Comparison of ENCODE assay signal across 20 cellular contexts in genomic region chr21:37986751-37987399, GRCh38.
DNase-seq lines count a peak whose midpoint lies in the region; ATAC-seq and TF ChIP-seq lines count a peak whose summit lies in the region.
"Had no signal": no experiment of that assay in that cellular context is flagged by ENCODE, and none has a peak within 500 bp of the region (broad histone marks: within the 10 kb centered on the region; RNA-seq: fewer than 3 reads in every experiment).

No MANE protein-coding gene starts in this region.

- DNase-seq in NCI-H146 treated with DMSO at 0.1 percent for 48 hours (lab: John Stamatoyannopoulos, UW; ENCODE audit: unreplicated experiment) (peak; percentile 49), NCI-H524 (lab: John Stamatoyannopoulos, UW) (peak; percentile 68 to 93), glutamatergic neuron (no peak), Kasumi-1 (lab: John Stamatoyannopoulos, UW) (no peak), OCI-M2 (lab: John Stamatoyannopoulos, UW; ENCODE audit: unreplicated experiment) (no peak), Karpas-422 (no peak)
- DNase-seq: activated CD4-positive, alpha-beta T cell treated with anti-CD3 and anti-CD28 coated beads, Interleukin-2, amount 50 U/mL, for 4 hours; activated T-cell treated with anti-CD3 and anti-CD28 coated beads, Interleukin-2, amount 50 U/mL, for 4 hours; effector CD4-positive, alpha-beta T cell; esophagus squamous epithelium; islet precursor cell; mesenchymal stem cell; stimulated activated naive CD4-positive, alpha-beta T cell treated with Interleukin-2 at 50 U/mL for 16 hours; transverse colon had no signal

- H3K27ac ChIP-seq in HEK293 (ENCODE audit: extremely low read depth, low read depth, low read length) (peak overlapping the region; percentile 47; the same call in 1 of the 2 replicates), Karpas-422 (ENCODE audit: low read length) (no peak overlapping the region)
- H3K27ac ChIP-seq: esophagus squamous epithelium, PC-9, transverse colon had no signal

- ATAC-seq in GM18498 (IDR thresholded peaks at IDR 0.05; ENCODE audit: unreplicated experiment), result no peak
- ATAC-seq: activated T-cell treated with anti-CD3 and anti-CD28 coated beads, Interleukin-2, amount 50 U/mL, for 4 hours; HepG2; SK-N-SH treated with all-trans-retinoic acid at 6 μM for 48 hours had no signal

- no peaks in the 10 kb centered on the region for H3K79me2 ChIP-seq in Karpas-422 (ENCODE audit: low read length)

- H3K9me2 ChIP-seq in Karpas-422 (replicated peaks; ENCODE audit: insufficient read depth, low read length), result no peaks in the 10 kb centered on the region

- H3K27ac Mint-ChIP-seq in glutamatergic neuron (ENCODE audit: unreplicated experiment), result peak overlapping the region; percentile 5
- H3K27ac Mint-ChIP-seq: nephron had no signal

- CTCF ChIA-PET in HEK293 (lab: Yijun Ruan, JAX), result interaction anchor here (0.5 to 1.2 kb wide), 4 partner anchors 63 to 518 kb away, joined by 3 to 4 read pairs (median 3); no protein-coding TSS in a partner anchor

- no peak for TF ChIP-seq CTCF in HEK293 (tag by site-specific recombination; IDR thresholded peaks at IDR 0.05)
- TF ChIP-seq CTCF in glutamatergic neuron (IDR thresholded peaks at IDR 0.05; ENCODE audit: partially characterized antibody, unreplicated experiment), result no peak

- no peaks in the 10 kb centered on the region for H3K27me3 ChIP-seq in Karpas-422 (ENCODE audit: low read length)
- H3K27me3 ChIP-seq: esophagus squamous epithelium had no signal

- H3K4me1 Mint-ChIP-seq in glutamatergic neuron (ENCODE audit: low read depth, unreplicated experiment), result peaks cover 13% of the 10 kb centered on the region

- peaks cover 2% of the 10 kb centered on the region for H3K27me3 Mint-ChIP-seq in glutamatergic neuron (ENCODE audit: unreplicated experiment)

- H3K36me3 Mint-ChIP-seq in glutamatergic neuron (ENCODE audit: unreplicated experiment), result no peaks in the 10 kb centered on the region

- H3K9ac ChIP-seq in Karpas-422 (ENCODE audit: low read length), result no peak overlapping the region

- H3K4me1 ChIP-seq in HEK293 (ENCODE audit: control insufficient read depth, insufficient read depth, low read length), result peaks cover 10% of the 10 kb centered on the region
- H3K4me1 ChIP-seq in Karpas-422 (ENCODE audit: low read length), result no peaks in the 10 kb centered on the region
- H3K4me1 ChIP-seq: esophagus squamous epithelium had no signal

- H3K4me3 ChIP-seq in HEK293 (ENCODE audit: low read depth, low read length), result no peak overlapping the region
- H3K4me3 ChIP-seq in Karpas-422 (ENCODE audit: low read length), result no peak overlapping the region
- H3K4me3 ChIP-seq: esophagus squamous epithelium, PC-9, transverse colon had no signal

- peaks cover 2% of the 10 kb centered on the region for H3K9me3 Mint-ChIP-seq in glutamatergic neuron (ENCODE audit: unreplicated experiment)
- H3K9me3 Mint-ChIP-seq: activated T-cell treated with anti-CD3 and anti-CD28 coated beads, Interleukin-2, amount 50 U/mL, for 4 hours; nephron had no signal

- H2AFZ ChIP-seq in Karpas-422 (ENCODE audit: low read length), result no peak overlapping the region
- H2AFZ ChIP-seq: PC-9 had no signal

- H3K36me3 ChIP-seq in HEK293 (ENCODE audit: control insufficient read depth in 2 of 2, insufficient read depth in 1 of 2, low read length in 2 of 2) (no peaks in the 10 kb centered on the region), Karpas-422 (ENCODE audit: insufficient read depth, low read length) (no peaks in the 10 kb centered on the region)
- H3K36me3 ChIP-seq: esophagus squamous epithelium, transverse colon had no signal

- H3K9me3 ChIP-seq in HEK293 (ENCODE audit: control insufficient read depth, insufficient read depth, low read depth, low read length), result no peaks in the 10 kb centered on the region
- H3K9me3 ChIP-seq in Karpas-422 (ENCODE audit: low read length), result no peaks in the 10 kb centered on the region
- H3K9me3 ChIP-seq: esophagus squamous epithelium, transverse colon had no signal

- POLR2A ChIA-PET in HEK293 (lab: Yijun Ruan, JAX), result no interaction called here

- H3K4me2 ChIP-seq in Karpas-422 (ENCODE audit: low read depth, low read length, poor library complexity, severe bottlenecking), result no peak overlapping the region
- H3K4me2 ChIP-seq: PC-9 had no signal

- H4K20me1 ChIP-seq in Karpas-422 (ENCODE audit: insufficient read depth, low read depth, low read length), result no peaks in the 10 kb centered on the region

- no peak overlapping the region for H3K4me3 Mint-ChIP-seq in glutamatergic neuron (ENCODE audit: unreplicated experiment)
- H3K4me3 Mint-ChIP-seq: activated T-cell treated with anti-CD3 and anti-CD28 coated beads, Interleukin-2, amount 50 U/mL, for 4 hours; nephron had no signal

TF ChIP-seq in HEK293, 187 proteins besides CTCF, POLR2A, EP300 and RAD21 (continues in another document):
- TF ChIP-seq, protein P1, sequence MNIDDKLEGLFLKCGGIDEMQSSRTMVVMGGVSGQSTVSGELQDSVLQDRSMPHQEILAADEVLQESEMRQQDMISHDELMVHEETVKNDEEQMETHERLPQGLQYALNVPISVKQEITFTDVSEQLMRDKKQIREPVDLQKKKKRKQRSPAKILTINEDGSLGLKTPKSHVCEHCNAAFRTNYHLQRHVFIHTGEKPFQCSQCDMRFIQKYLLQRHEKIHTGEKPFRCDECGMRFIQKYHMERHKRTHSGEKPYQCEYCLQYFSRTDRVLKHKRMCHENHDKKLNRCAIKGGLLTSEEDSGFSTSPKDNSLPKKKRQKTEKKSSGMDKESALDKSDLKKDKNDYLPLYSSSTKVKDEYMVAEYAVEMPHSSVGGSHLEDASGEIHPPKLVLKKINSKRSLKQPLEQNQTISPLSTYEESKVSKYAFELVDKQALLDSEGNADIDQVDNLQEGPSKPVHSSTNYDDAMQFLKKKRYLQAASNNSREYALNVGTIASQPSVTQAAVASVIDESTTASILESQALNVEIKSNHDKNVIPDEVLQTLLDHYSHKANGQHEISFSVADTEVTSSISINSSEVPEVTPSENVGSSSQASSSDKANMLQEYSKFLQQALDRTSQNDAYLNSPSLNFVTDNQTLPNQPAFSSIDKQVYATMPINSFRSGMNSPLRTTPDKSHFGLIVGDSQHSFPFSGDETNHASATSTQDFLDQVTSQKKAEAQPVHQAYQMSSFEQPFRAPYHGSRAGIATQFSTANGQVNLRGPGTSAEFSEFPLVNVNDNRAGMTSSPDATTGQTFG (tag by site-specific recombination; IDR thresholded peaks at IDR 0.05; ENCODE audit: borderline replicate concordance), result no peak
- TF ChIP-seq ZBTB49 (tag by site-specific recombination; IDR thresholded peaks at IDR 0.05; ENCODE audit: low read depth), result peak; percentile 64; the same call in 1 of the 2 replicates
- 0 out of 2 replicates have a peak, but pooled peaks have one; percentile 32 for TF ChIP-seq YY2 (tag by site-specific recombination; IDR thresholded peaks at IDR 0.05)
- TF ChIP-seq ZNF518A (tag by site-specific recombination; conservative IDR thresholded peaks at IDR 0.05; ENCODE audit: low read depth), result no peak

Comparison
In these comparisons a context has a peak if more than half of its experiments do, and no peak if none do; other contexts are left out.
1. DNase-seq: peak in NCI-H146 treated with DMSO at 0.1 percent for 48 hours (single experiment) and NCI-H524 (2 of 2); none in glutamatergic neuron (single experiment), Kasumi-1 (0 of 2), OCI-M2 (single experiment) and Karpas-422 (single experiment).